22 cellular contexts compared by ENCODE assay signal in genomic region chr4:184306470-184306869, GRCh38.
DNase-seq lines count a peak whose midpoint lies in the region; ATAC-seq, FAIRE-seq and TF ChIP-seq lines count a peak whose summit lies in the region.
"Had no signal": no experiment of that assay in that cellular context is flagged by ENCODE, and none has a peak within 500 bp of the region (broad histone marks: within the 10 kb centered on the region; RNA-seq: fewer than 3 reads in every experiment).

No MANE protein-coding gene starts in this region.

- peak; percentile 79 for FAIRE-seq in GM19239 (lab: Jason Lieb, UNC)
- FAIRE-seq: K562 had no signal

- TF ChIP-seq RAD21 in SK-N-SH (IDR thresholded peaks at IDR 0.05; ENCODE audit: low read length): no peak

- TF ChIP-seq EP300 in SK-N-SH (IDR thresholded peaks at IDR 0.05; ENCODE audit: borderline replicate concordance in 1 of 2, low read depth in 1 of 2, low read length in 1 of 2): no peak

- no peaks in the 10 kb centered on the region for H3K27me3 Mint-ChIP-seq in activated CD4-positive, alpha-beta T cell treated with anti-CD3 and anti-CD28 coated beads, Interleukin-2, amount 10 ng/mL, durations not matched to agents 24 days and 14 days

- peak overlapping the region; percentile 22 for H2AFZ ChIP-seq in hepatocyte
- no peak overlapping the region for H2AFZ ChIP-seq in smooth muscle cell (ENCODE audit: low read depth)
- H2AFZ ChIP-seq in SK-N-SH (ENCODE audit: low read depth): no peak overlapping the region
- H2AFZ ChIP-seq: PC-9 had no signal

- WGBS in hepatocyte (ENCODE audit: low lambda C conversion rate, missing lambda C conversion rate): 72% methylated on average over 1 of the region's 1 CpG
- 93% methylated on average over 1 of the region's 1 CpG for WGBS in smooth muscle cell (ENCODE audit: low lambda C conversion rate)
- 100% methylated on average over 1 of the region's 1 CpG for WGBS in SK-N-SH (ENCODE audit: low lambda C conversion rate)

- H3K9me3 ChIP-seq in hepatocyte (ENCODE audit: low read depth) (no peaks in the 10 kb centered on the region), smooth muscle cell (replicated peaks; ENCODE audit: low read depth) (no peaks in the 10 kb centered on the region), SK-N-SH (no peaks in the 10 kb centered on the region; the same call in 1 of the 2 replicates)
- H3K9me3 ChIP-seq: SJCRH30 had no signal

- H3K9me2 ChIP-seq in hepatocyte (replicated peaks; ENCODE audit: insufficient read depth) (no peaks in the 10 kb centered on the region), SK-N-SH (no peaks in the 10 kb centered on the region)

- no peaks in the 10 kb centered on the region for H4K20me1 ChIP-seq in hepatocyte (ENCODE audit: insufficient read depth, poor library complexity, severe bottlenecking)
- no peaks in the 10 kb centered on the region for H4K20me1 ChIP-seq in smooth muscle cell (ENCODE audit: low read depth)
- no peaks in the 10 kb centered on the region for H4K20me1 ChIP-seq in SK-N-SH (ENCODE audit: insufficient read depth)

- no peak overlapping the region for H3K4me3 Mint-ChIP-seq in activated CD4-positive, alpha-beta T cell treated with anti-CD3 and anti-CD28 coated beads, Interleukin-2, amount 10 ng/mL, durations not matched to agents 24 days and 14 days

- TF ChIP-seq CTCF in hepatocyte (IDR thresholded peaks at IDR 0.05; ENCODE audit: poor library complexity) (no peak), smooth muscle cell (IDR thresholded peaks at IDR 0.05; ENCODE audit: borderline replicate concordance, insufficient read depth, poor library complexity, severe bottlenecking) (no peak), SK-N-SH (IDR thresholded peaks at IDR 0.05) (no peak)

- H3K79me2 ChIP-seq in hepatocyte: no peaks in the 10 kb centered on the region
- no peaks in the 10 kb centered on the region for H3K79me2 ChIP-seq in smooth muscle cell (ENCODE audit: low read depth)
- H3K79me2 ChIP-seq in SK-N-SH (ENCODE audit: insufficient read depth): no peaks in the 10 kb centered on the region

- H3K9me3 Mint-ChIP-seq in activated CD4-positive, alpha-beta T cell treated with anti-CD3 and anti-CD28 coated beads, Interleukin-2, amount 10 ng/mL, durations not matched to agents 24 days and 14 days: peaks cover 9% of the 10 kb centered on the region

- peak; percentile 14 for DNase-seq in activated CD4-positive, alpha-beta T cell treated with anti-CD3 and anti-CD28 coated beads, Interleukin-2, amount 10 ng/mL, durations not matched to agents 24 days and 14 days
- no peak for DNase-seq in activated CD4-positive, alpha-beta T cell treated with anti-CD3 and anti-CD28 coated beads for 48 hours
- DNase-seq in GM19239 (ENCODE audit: insufficient read length, low spot score): no peak
- no peak for DNase-seq in hepatocyte (ENCODE audit: low spot score)
- no peak for DNase-seq in smooth muscle cell (lab: John Stamatoyannopoulos, UW; ENCODE audit: unreplicated experiment)
- no peak for DNase-seq in SK-N-SH
- DNase-seq: Calu3, DMS79 treated with DMSO at 0.1 percent for 48 hours, GF-D8, H7, NCI-H1105, NCI-H1436 treated with DMSO at 0.1 percent for 48 hours, NCI-H187 treated with DMSO at 0.1 percent for 48 hours, NCI-H2171 treated with DMSO at 0.1 percent for 48 hours, NCI-H446, NCI-H524 treated with DMSO at 0.1 percent for 48 hours, NCI-H774, PC-9, SJCRH30 had no signal

- H3K36me3 Mint-ChIP-seq in activated CD4-positive, alpha-beta T cell treated with anti-CD3 and anti-CD28 coated beads, Interleukin-2, amount 10 ng/mL, durations not matched to agents 24 days and 14 days (ENCODE audit: low read depth): peaks cover 5% of the 10 kb centered on the region

- no peak overlapping the region for H3K27ac Mint-ChIP-seq in activated CD4-positive, alpha-beta T cell treated with anti-CD3 and anti-CD28 coated beads, Interleukin-2, amount 10 ng/mL, durations not matched to agents 24 days and 14 days

- no peak overlapping the region for H3K4me3 ChIP-seq in hepatocyte
- no peak overlapping the region for H3K4me3 ChIP-seq in smooth muscle cell
- no peak overlapping the region for H3K4me3 ChIP-seq in SK-N-SH (ENCODE audit: low read depth in 2 of 2, low read length in 1 of 2)
- H3K4me3 ChIP-seq: K562, PC-9, SJCRH30 had no signal

- no peak for ATAC-seq in HG02840 (IDR thresholded peaks at IDR 0.05; ENCODE audit: low FRiP score, unreplicated experiment)
- ATAC-seq: K562, Right ventricle myocardium inferior had no signal

- H3K4me1 ChIP-seq in hepatocyte (ENCODE audit: insufficient read depth): no peaks in the 10 kb centered on the region
- H3K4me1 ChIP-seq in smooth muscle cell (ENCODE audit: low read depth): no peaks in the 10 kb centered on the region
- H3K4me1 ChIP-seq in SK-N-SH (ENCODE audit: control insufficient read depth in 1 of 2, insufficient read depth in 2 of 2, low read depth in 1 of 2, low read length in 1 of 2): no peaks in the 10 kb centered on the region
- H3K4me1 ChIP-seq: SJCRH30 had no signal

- intact Hi-C loops in activated CD4-positive, alpha-beta T cell treated with anti-CD3 and anti-CD28 coated beads, Interleukin-2, amount 10 ng/mL, durations not matched to agents 24 days and 14 days (cut with micrococcal nuclease): no loop called here

- peaks cover 30% of the 10 kb centered on the region for H3K4me1 Mint-ChIP-seq in activated CD4-positive, alpha-beta T cell treated with anti-CD3 and anti-CD28 coated beads, Interleukin-2, amount 10 ng/mL, durations not matched to agents 24 days and 14 days

- H3K4me2 ChIP-seq in hepatocyte (no peak overlapping the region), smooth muscle cell (no peak overlapping the region), SK-N-SH (no peak overlapping the region)
- H3K4me2 ChIP-seq: PC-9 had no signal

- POLR2A ChIA-PET in SK-N-SH (lab: Yijun Ruan, JAX): no interaction called here

- no peak overlapping the region for H3K9ac ChIP-seq in smooth muscle cell (ENCODE audit: low read depth)
- no peak overlapping the region for H3K9ac ChIP-seq in SK-N-SH

- H3K36me3 ChIP-seq in hepatocyte (replicated peaks; ENCODE audit: insufficient read depth, low read depth) (no peaks in the 10 kb centered on the region), smooth muscle cell (ENCODE audit: low read depth) (no peaks in the 10 kb centered on the region), SK-N-SH (replicated peaks in 1 of 2; ENCODE audit: control insufficient read depth in 1 of 2, insufficient read depth in 2 of 2, low read length in 1 of 2) (no peaks in the 10 kb centered on the region)
- H3K36me3 ChIP-seq: SJCRH30 had no signal

- CTCF ChIA-PET in SK-N-SH (lab: Yijun Ruan, JAX): interaction anchor here (0.9 to 3.1 kb wide), 2 partner anchors 43 to 143 kb away, joined by 3 to 11 read pairs; no protein-coding TSS in a partner anchor

- no peaks in the 10 kb centered on the region for H3K27me3 ChIP-seq in hepatocyte
- H3K27me3 ChIP-seq in smooth muscle cell (ENCODE audit: low read depth): no peaks in the 10 kb centered on the region
- H3K27me3 ChIP-seq in SK-N-SH (ENCODE audit: insufficient read depth): no peaks in the 10 kb centered on the region
- H3K27me3 ChIP-seq: SJCRH30 had no signal

- H3K27ac ChIP-seq in hepatocyte: peak overlapping the region; percentile 20
- H3K27ac ChIP-seq in smooth muscle cell (ENCODE audit: low read depth): peak overlapping the region; percentile 40
- H3K27ac ChIP-seq in SK-N-SH (ENCODE audit: low read depth in 2 of 2, low read length in 1 of 2): no peak overlapping the region
- H3K27ac ChIP-seq: PC-9, SJCRH30 had no signal

- H3F3A ChIP-seq in smooth muscle cell (ENCODE audit: low read depth): no peaks in the 10 kb centered on the region
- no peaks in the 10 kb centered on the region for H3F3A ChIP-seq in SK-N-SH (replicated peaks; ENCODE audit: insufficient read depth)

TF ChIP-seq in SK-N-SH, 30 proteins besides CTCF, POLR2A, EP300 and RAD21 (continues in another document):
- TF ChIP-seq JUND (IDR thresholded peaks at IDR 0.05) (no peak), NFIC (IDR thresholded peaks at IDR 0.05; ENCODE audit: borderline replicate concordance) (no peak), SIN3A (IDR thresholded peaks at IDR 0.05; ENCODE audit: borderline replicate concordance, low read depth, low read length) (no peak), CHD2 (IDR thresholded peaks at IDR 0.05; ENCODE audit: low read length, partially characterized antibody) (no peak), REST (IDR thresholded peaks at IDR 0.05; ENCODE audit: low read depth, low read length) (no peak), FOSL2 (IDR thresholded peaks at IDR 0.05; ENCODE audit: borderline replicate concordance, low read depth) (no peak), RFX5 (IDR thresholded peaks at IDR 0.05; ENCODE audit: low read length) (no peak), RCOR1 (IDR thresholded peaks at IDR 0.05; ENCODE audit: low read length) (no peak), USF1 (IDR thresholded peaks at IDR 0.05; ENCODE audit: borderline replicate concordance, low read depth) (no peak)

Comparison
In these comparisons a context has a peak if more than half of its experiments do, and no peak if none do; other contexts are left out.
1. H3K27ac ChIP-seq: peak in hepatocyte (single experiment) and smooth muscle cell (single experiment); none in SK-N-SH (0 of 2).